1 cellular context compared by ENCODE assay signal in the genomic region with DNA sequence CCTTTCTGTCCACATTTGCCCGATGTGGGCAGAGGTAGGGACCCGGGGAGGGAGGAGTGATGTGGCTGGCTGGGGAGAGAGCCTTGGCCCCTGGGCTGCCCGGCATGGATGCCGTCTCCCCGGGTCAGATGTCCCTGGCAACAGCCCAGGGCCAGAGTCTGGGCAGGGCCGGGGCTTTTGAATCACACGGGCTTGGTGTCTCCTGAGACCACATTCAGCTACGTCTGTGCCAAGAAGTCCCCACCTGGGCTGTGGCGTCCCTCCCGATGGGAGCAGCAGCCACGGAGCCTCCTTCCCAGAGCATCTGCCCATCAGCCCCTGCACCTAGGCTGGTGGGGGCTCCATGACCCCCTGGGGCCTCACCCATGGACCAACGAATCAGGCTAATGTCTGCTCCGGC.
TF ChIP-seq lines count a peak whose summit lies in the region.

No MANE protein-coding gene starts in this region.

TF ChIP-seq in GM23338, 12 proteins besides CTCF, POLR2A, EP300 and RAD21 (continued from another document):
- TF ChIP-seq, protein P1, sequence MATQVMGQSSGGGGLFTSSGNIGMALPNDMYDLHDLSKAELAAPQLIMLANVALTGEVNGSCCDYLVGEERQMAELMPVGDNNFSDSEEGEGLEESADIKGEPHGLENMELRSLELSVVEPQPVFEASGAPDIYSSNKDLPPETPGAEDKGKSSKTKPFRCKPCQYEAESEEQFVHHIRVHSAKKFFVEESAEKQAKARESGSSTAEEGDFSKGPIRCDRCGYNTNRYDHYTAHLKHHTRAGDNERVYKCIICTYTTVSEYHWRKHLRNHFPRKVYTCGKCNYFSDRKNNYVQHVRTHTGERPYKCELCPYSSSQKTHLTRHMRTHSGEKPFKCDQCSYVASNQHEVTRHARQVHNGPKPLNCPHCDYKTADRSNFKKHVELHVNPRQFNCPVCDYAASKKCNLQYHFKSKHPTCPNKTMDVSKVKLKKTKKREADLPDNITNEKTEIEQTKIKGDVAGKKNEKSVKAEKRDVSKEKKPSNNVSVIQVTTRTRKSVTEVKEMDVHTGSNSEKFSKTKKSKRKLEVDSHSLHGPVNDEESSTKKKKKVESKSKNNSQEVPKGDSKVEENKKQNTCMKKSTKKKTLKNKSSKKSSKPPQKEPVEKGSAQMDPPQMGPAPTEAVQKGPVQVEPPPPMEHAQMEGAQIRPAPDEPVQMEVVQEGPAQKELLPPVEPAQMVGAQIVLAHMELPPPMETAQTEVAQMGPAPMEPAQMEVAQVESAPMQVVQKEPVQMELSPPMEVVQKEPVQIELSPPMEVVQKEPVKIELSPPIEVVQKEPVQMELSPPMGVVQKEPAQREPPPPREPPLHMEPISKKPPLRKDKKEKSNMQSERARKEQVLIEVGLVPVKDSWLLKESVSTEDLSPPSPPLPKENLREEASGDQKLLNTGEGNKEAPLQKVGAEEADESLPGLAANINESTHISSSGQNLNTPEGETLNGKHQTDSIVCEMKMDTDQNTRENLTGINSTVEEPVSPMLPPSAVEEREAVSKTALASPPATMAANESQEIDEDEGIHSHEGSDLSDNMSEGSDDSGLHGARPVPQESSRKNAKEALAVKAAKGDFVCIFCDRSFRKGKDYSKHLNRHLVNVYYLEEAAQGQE (IDR thresholded peaks at IDR 0.05; ENCODE audit: unreplicated experiment), result no peak
- TF ChIP-seq EZH2 (IDR thresholded peaks at IDR 0.05; ENCODE audit: low read depth, unreplicated experiment), result no peak
- no peak for TF ChIP-seq EZH2phosphoT487 (IDR thresholded peaks at IDR 0.05; ENCODE audit: unreplicated experiment)
- TF ChIP-seq POLR2AphosphoS5 (IDR thresholded peaks at IDR 0.05; ENCODE audit: low read depth), result no peak
- no peak for TF ChIP-seq ZNF114 (CRISPR knock-in tag; IDR thresholded peaks at IDR 0.05)
- TF ChIP-seq, protein P2, sequence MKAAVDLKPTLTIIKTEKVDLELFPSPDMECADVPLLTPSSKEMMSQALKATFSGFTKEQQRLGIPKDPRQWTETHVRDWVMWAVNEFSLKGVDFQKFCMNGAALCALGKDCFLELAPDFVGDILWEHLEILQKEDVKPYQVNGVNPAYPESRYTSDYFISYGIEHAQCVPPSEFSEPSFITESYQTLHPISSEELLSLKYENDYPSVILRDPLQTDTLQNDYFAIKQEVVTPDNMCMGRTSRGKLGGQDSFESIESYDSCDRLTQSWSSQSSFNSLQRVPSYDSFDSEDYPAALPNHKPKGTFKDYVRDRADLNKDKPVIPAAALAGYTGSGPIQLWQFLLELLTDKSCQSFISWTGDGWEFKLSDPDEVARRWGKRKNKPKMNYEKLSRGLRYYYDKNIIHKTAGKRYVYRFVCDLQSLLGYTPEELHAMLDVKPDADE (IDR thresholded peaks at IDR 0.05), result no peak
- no peak for TF ChIP-seq STAT1 (IDR thresholded peaks at IDR 0.05; ENCODE audit: unreplicated experiment)
- TF ChIP-seq, protein P3, sequence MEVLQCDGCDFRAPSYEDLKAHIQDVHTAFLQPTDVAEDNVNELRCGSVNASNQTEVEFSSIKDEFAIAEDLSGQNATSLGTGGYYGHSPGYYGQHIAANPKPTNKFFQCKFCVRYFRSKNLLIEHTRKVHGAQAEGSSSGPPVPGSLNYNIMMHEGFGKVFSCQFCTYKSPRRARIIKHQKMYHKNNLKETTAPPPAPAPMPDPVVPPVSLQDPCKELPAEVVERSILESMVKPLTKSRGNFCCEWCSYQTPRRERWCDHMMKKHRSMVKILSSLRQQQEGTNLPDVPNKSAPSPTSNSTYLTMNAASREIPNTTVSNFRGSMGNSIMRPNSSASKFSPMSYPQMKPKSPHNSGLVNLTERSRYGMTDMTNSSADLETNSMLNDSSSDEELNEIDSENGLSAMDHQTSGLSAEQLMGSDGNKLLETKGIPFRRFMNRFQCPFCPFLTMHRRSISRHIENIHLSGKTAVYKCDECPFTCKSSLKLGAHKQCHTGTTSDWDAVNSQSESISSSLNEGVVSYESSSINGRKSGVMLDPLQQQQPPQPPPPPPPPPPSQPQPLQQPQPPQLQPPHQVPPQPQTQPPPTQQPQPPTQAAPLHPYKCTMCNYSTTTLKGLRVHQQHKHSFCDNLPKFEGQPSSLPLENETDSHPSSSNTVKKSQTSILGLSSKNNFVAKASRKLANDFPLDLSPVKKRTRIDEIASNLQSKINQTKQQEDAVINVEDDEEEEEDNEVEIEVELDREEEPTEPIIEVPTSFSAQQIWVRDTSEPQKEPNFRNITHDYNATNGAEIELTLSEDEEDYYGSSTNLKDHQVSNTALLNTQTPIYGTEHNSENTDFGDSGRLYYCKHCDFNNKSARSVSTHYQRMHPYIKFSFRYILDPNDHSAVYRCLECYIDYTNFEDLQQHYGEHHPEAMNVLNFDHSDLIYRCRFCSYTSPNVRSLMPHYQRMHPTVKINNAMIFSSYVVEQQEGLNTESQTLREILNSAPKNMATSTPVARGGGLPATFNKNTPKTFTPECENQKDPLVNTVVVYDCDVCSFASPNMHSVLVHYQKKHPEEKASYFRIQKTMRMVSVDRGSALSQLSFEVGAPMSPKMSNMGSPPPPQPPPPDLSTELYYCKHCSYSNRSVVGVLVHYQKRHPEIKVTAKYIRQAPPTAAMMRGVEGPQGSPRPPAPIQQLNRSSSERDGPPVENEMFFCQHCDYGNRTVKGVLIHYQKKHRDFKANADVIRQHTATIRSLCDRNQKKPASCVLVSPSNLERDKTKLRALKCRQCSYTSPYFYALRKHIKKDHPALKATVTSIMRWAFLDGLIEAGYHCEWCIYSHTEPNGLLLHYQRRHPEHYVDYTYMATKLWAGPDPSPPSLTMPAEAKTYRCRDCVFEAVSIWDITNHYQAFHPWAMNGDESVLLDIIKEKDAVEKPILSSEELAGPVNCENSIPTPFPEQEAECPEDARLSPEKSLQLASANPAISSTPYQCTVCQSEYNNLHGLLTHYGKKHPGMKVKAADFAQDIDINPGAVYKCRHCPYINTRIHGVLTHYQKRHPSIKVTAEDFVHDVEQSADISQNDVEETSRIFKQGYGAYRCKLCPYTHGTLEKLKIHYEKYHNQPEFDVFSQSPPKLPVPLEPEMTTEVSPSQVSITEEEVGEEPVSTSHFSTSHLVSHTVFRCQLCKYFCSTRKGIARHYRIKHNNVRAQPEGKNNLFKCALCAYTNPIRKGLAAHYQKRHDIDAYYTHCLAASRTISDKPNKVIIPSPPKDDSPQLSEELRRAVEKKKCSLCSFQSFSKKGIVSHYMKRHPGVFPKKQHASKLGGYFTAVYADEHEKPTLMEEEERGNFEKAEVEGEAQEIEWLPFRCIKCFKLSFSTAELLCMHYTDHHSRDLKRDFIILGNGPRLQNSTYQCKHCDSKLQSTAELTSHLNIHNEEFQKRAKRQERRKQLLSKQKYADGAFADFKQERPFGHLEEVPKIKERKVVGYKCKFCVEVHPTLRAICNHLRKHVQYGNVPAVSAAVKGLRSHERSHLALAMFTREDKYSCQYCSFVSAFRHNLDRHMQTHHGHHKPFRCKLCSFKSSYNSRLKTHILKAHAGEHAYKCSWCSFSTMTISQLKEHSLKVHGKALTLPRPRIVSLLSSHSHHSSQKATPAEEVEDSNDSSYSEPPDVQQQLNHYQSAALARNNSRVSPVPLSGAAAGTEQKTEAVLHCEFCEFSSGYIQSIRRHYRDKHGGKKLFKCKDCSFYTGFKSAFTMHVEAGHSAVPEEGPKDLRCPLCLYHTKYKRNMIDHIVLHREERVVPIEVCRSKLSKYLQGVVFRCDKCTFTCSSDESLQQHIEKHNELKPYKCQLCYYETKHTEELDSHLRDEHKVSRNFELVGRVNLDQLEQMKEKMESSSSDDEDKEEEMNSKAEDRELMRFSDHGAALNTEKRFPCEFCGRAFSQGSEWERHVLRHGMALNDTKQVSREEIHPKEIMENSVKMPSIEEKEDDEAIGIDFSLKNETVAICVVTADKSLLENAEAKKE (CRISPR knock-in tag; IDR thresholded peaks at IDR 0.05), result no peak
